In genomic region chr1:227482021-227482299, GRCh38 we compare ENCODE assay signal across 12 cellular contexts.
"Had no signal": no experiment of that assay in that cellular context is flagged by ENCODE, and none has a peak within 500 bp of the region (broad histone marks: within the 10 kb centered on the region; RNA-seq: fewer than 3 reads in every experiment).

No MANE protein-coding gene starts in this region.

- H3K27ac ChIP-seq: colonic mucosa, esophagus muscularis mucosa, foreskin keratinocyte, gastroesophageal sphincter, heart left ventricle, hepatocyte, left lung, lower lobe of right lung had no signal

- H3K4me1 ChIP-seq: colonic mucosa, esophagus muscularis mucosa, foreskin keratinocyte, gastroesophageal sphincter, heart left ventricle, left lung, lower lobe of right lung had no signal

- H3K9me3 ChIP-seq: colonic mucosa, esophagus muscularis mucosa, gastroesophageal sphincter, heart left ventricle, left lung, lower lobe of right lung, mucosa of descending colon had no signal

- H2AFZ ChIP-seq: hepatocyte had no signal

- H3K27me3 ChIP-seq: colonic mucosa had no signal

- H3K36me3 ChIP-seq: colonic mucosa, esophagus muscularis mucosa, gastroesophageal sphincter, heart left ventricle, left lung, lower lobe of right lung had no signal

- FAIRE-seq: frontal cortex, kidney had no signal

- H3K79me2 ChIP-seq: hepatocyte had no signal

- DNase-seq: cortex of kidney, left lung, lower lobe of right lung had no signal

- H3K4me2 ChIP-seq: hepatocyte had no signal

- H3K4me3 ChIP-seq: colonic mucosa, esophagus muscularis mucosa, gastroesophageal sphincter, heart left ventricle, hepatocyte, left lung, lower lobe of right lung, mucosa of descending colon had no signal
